Comparison of ENCODE assay signal across 1 cellular context in genomic region chr16:29790183-29790948, GRCh38.
A peak's percentile ranks its signal among the peaks of the same experiment; 100 is the strongest.
TF ChIP-seq lines count a peak whose summit lies in the region.

TSS of gene KIF22 (plus strand) at chr16:29790751. CDS start at chr16:29790760, 9 bp downstream.

TF ChIP-seq in K562, 482 proteins besides CTCF, POLR2A, EP300 and RAD21 (continued from another document and continues in another):
- TF ChIP-seq PATZ1 (CRISPR knock-in tag; IDR thresholded peaks at IDR 0.05; ENCODE audit: borderline replicate concordance) (no peak), MLX (CRISPR knock-in tag; conservative IDR thresholded peaks at IDR 0.05) (0 out of 4 replicates have a peak, but pooled peaks of 1 of the 2 experiments have one; percentile 40), NELFE (IDR thresholded peaks at IDR 0.05; ENCODE audit: insufficient read depth, insufficient read length) (no peak), SRSF9 (IDR thresholded peaks at IDR 0.05; ENCODE audit: borderline replicate concordance, low read depth, low read length) (no peak), NR3C1 (CRISPR knock-in tag; IDR thresholded peaks at IDR 0.05) (no peak), CTBP1 (IDR thresholded peaks at IDR 0.05; ENCODE audit: borderline replicate concordance) (peak; percentile 96), PHTF2 (CRISPR knock-in tag; IDR thresholded peaks at IDR 0.05) (no peak), BRF2 (IDR thresholded peaks at IDR 0.05; ENCODE audit: borderline replicate concordance, insufficient read depth, insufficient read length) (no peak), ESRRA (IDR thresholded peaks at IDR 0.05; ENCODE audit: borderline replicate concordance, low read depth) (peak; percentile 60; the same call in 1 of the 2 replicates), ELF4 (CRISPR knock-in tag; IDR thresholded peaks at IDR 0.05) (peak; percentile 63; the same call in 1 of the 2 replicates), ZFP36 (IDR thresholded peaks at IDR 0.05; ENCODE audit: low read depth, low read length, partially characterized antibody) (peak; percentile 2), RUNX1 (IDR thresholded peaks at IDR 0.05; ENCODE audit: low read depth) (no peak), POLR2AphosphoS2 (IDR thresholded peaks at IDR 0.05; ENCODE audit: low read length) (0 out of 2 replicates have a peak, but pooled peaks have one; percentile 53), ARID4B (CRISPR knock-in tag; IDR thresholded peaks at IDR 0.05) (no peak; the same call in none of the 2 replicates), ZNF589 (CRISPR knock-in tag; IDR thresholded peaks at IDR 0.05; ENCODE audit: low read depth) (no peak), EHMT2 (IDR thresholded peaks at IDR 0.05) (no peak), E2F6 (IDR thresholded peaks at IDR 0.05; ENCODE audit: borderline replicate concordance in 1 of 2, extremely low read depth in 1 of 2, insufficient read depth in 1 of 2, insufficient read length in 1 of 2, low read depth in 1 of 2, low read length in 1 of 2, poor library complexity in 1 of 2, severe bottlenecking in 1 of 2) (peak; percentile 27 to 67), PML (IDR thresholded peaks at IDR 0.05; ENCODE audit: low read length) (0 out of 2 replicates have a peak, but pooled peaks have one; percentile 39), TAF9B (IDR thresholded peaks at IDR 0.05; ENCODE audit: partially characterized antibody) (peak; percentile 86), E4F1 (CRISPR knock-in tag; IDR thresholded peaks at IDR 0.05; ENCODE audit: borderline replicate concordance) (no peak), TEAD1 (CRISPR knock-in tag; IDR thresholded peaks at IDR 0.05) (no peak), TRIM24 (IDR thresholded peaks at IDR 0.05) (peak in 1 of 2 experiments; percentile 98; a peak in 2 of 4 replicates), NBN (IDR thresholded peaks at IDR 0.05; ENCODE audit: low read depth) (peak; percentile 41; the same call in 1 of the 2 replicates), SAFB (IDR thresholded peaks at IDR 0.05; ENCODE audit: borderline replicate concordance, low read depth, low read length) (peak; percentile 87), HBP1 (CRISPR knock-in tag; IDR thresholded peaks at IDR 0.05) (no peak), HCFC1 (IDR thresholded peaks at IDR 0.05; ENCODE audit: low read depth, low read length) (peak; percentile 80), IRF2 (CRISPR knock-in tag; IDR thresholded peaks at IDR 0.05) (no peak), ZNF79 (CRISPR knock-in tag; IDR thresholded peaks at IDR 0.05; ENCODE audit: low read depth) (no peak), ZNF253 (CRISPR knock-in tag; conservative IDR thresholded peaks at IDR 0.05) (no peak), ZNF668 (CRISPR knock-in tag; IDR thresholded peaks at IDR 0.05) (0 out of 2 replicates have a peak, but pooled peaks have one; percentile 19), CHD1 (IDR thresholded peaks at IDR 0.05; ENCODE audit: low read length) (no peak), CBX3 (IDR thresholded peaks at IDR 0.05; ENCODE audit: borderline replicate concordance in 1 of 2, low read length in 2 of 2) (peak in 1 of 2 experiments; percentile 33; a peak in 1 of 3 replicates), PHB (CRISPR knock-in tag; IDR thresholded peaks at IDR 0.05) (no peak), HNRNPLL (IDR thresholded peaks at IDR 0.05; ENCODE audit: low read depth, low read length, poor library complexity, severe bottlenecking) (peak; percentile 47), HLTF (IDR thresholded peaks at IDR 0.05) (peak; percentile 20; the same call in 1 of the 2 replicates), DLX4 (CRISPR knock-in tag; IDR thresholded peaks at IDR 0.05) (no peak), HNRNPK (IDR thresholded peaks at IDR 0.05; ENCODE audit: low read depth, low read length, poor library complexity, severe bottlenecking) (no peak), ZNF3 (CRISPR knock-in tag; IDR thresholded peaks at IDR 0.05) (no peak), ZNF561 (CRISPR knock-in tag; conservative IDR thresholded peaks at IDR 0.05) (0 out of 2 replicates have a peak, but pooled peaks have one; percentile 27), NFYB (IDR thresholded peaks at IDR 0.05; ENCODE audit: extremely low read depth, insufficient read length) (peak; percentile 91), TAF7 (tag; IDR thresholded peaks at IDR 0.05) (peak; percentile 87), XRCC4 (IDR thresholded peaks at IDR 0.05; ENCODE audit: extremely low read depth, insufficient read depth, insufficient read length) (no peak), DMBX1 (CRISPR knock-in tag; IDR thresholded peaks at IDR 0.05; ENCODE audit: borderline replicate concordance) (peak; percentile 63; the same call in 1 of the 2 replicates), CBX1 (IDR thresholded peaks at IDR 0.05; ENCODE audit: low read depth) (0 out of 2 replicates have a peak, but pooled peaks have one; percentile 70), HNRNPH1 (optimal IDR thresholded peaks at IDR 0.05; ENCODE audit: low read depth, low read length) (no peak), ELF1 (tag; IDR thresholded peaks at IDR 0.05) (no peak; the same call in 1 of the 2 replicates), MAZ (CRISPR knock-in tag; conservative IDR thresholded peaks at IDR 0.05 in 1 of 2, IDR thresholded peaks at IDR 0.05 in 1 of 2) (peak; percentile 83 to 88; a peak in 3 of 4 replicates), RFX5 (IDR thresholded peaks at IDR 0.05; ENCODE audit: low read depth, low read length) (no peak), KDM1A (IDR thresholded peaks at IDR 0.05) (no peak), IRF1 (CRISPR knock-in tag; IDR thresholded peaks at IDR 0.05; ENCODE audit: borderline replicate concordance) (no peak)
